Comparison of ENCODE assay signal across 8 cellular contexts in the genomic region with DNA sequence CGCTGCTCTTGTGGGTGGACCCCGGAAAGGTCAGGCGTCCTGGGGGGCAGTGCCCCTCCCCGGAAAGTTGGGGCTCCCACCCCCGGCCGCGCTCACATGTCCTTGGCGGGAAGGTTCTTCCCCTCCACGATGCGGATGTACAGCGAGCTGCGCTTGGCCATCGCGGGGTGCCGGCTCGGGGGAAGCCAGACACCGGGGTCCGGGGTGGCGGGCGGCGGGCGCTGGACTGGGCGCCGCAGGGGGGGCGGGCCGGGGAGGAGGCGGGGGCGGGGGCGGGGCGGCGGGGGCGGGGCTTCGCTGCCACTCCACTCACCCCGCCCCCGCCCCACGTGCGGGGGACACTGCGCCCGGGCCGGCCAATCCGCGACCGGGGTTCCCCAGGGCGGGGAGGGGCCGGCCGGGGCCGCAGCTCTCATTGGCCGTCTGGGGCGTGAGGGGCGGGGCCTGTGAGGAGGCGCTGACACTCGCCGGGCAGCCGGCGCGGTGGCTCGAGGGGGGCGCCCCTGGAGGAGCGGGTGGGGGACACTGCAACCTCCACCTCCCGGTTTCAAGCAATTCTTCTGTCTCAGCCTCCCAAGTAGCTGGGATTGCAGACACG. TPM values are rescaled to one million over a fixed set of nuclear protein-coding genes. Genes with fewer than 3 reads are reported as not detected.
DNase-seq lines count a peak whose midpoint lies in the region; ATAC-seq and TF ChIP-seq lines count a peak whose summit lies in the region.
"Not testable (repeated sequence)": the region's sequence is repeated elsewhere in the genome, so short reads cannot be mapped to it uniquely, and the experiment has no call there.

Gene RASA4B, minus strand, starts transcription at position 228 of the 598 bp plus-strand sequence. Its CDS starts 67 bp downstream, at position 161.

- H3K27ac Mint-ChIP-seq in activated naive CD8-positive, alpha-beta T cell treated with anti-CD3 and anti-CD28 coated beads, Interleukin-2, amount 10 ng/mL, durations not matched to agents 7 days and 5 days; naive thymus-derived CD8-positive, alpha-beta T cell: not testable (repeated sequence)

- H3K27me3 ChIP-seq in upper lobe of right lung: not testable (repeated sequence)

- POLR2A ChIA-PET in activated naive CD8-positive, alpha-beta T cell treated with anti-CD3 and anti-CD28 coated beads, Interleukin-2, amount 10 ng/mL, durations not matched to agents 7 days and 5 days (lab: Charles Lee); naive thymus-derived CD8-positive, alpha-beta T cell (lab: Charles Lee): not testable (repeated sequence)

- ATAC-seq in GM18520 (IDR thresholded peaks at IDR 0.05; ENCODE audit: unreplicated experiment) (peak; percentile 43), GM21737 (IDR thresholded peaks at IDR 0.05; ENCODE audit: unreplicated experiment) (peak; percentile 77), HG03159 (IDR thresholded peaks at IDR 0.05; ENCODE audit: unreplicated experiment) (peak; percentile 67), SK-N-SH treated with all-trans-retinoic acid at 6 μM for 48 hours (peak; percentile 87), Right ventricle myocardium superior (ENCODE audit: poor library complexity) (peak; percentile 96), upper lobe of right lung (peak; percentile 95)
- ATAC-seq in activated naive CD8-positive, alpha-beta T cell treated with anti-CD3 and anti-CD28 coated beads, Interleukin-2, amount 10 ng/mL, durations not matched to agents 7 days and 5 days (ENCODE audit: low read depth): peak; percentile 99
- peak; percentile 97 to 98 for ATAC-seq in naive thymus-derived CD8-positive, alpha-beta T cell

- not testable (repeated sequence) for H3K27ac ChIP-seq in upper lobe of right lung

- not testable (repeated sequence) for TF ChIP-seq CTCF in upper lobe of right lung (IDR thresholded peaks at IDR 0.05)

- not testable (repeated sequence) for H3K36me3 Mint-ChIP-seq in activated naive CD8-positive, alpha-beta T cell treated with anti-CD3 and anti-CD28 coated beads, Interleukin-2, amount 10 ng/mL, durations not matched to agents 7 days and 5 days; naive thymus-derived CD8-positive, alpha-beta T cell

- H3K9me3 Mint-ChIP-seq in activated naive CD8-positive, alpha-beta T cell treated with anti-CD3 and anti-CD28 coated beads, Interleukin-2, amount 10 ng/mL, durations not matched to agents 7 days and 5 days; naive thymus-derived CD8-positive, alpha-beta T cell: not testable (repeated sequence)

- not testable (repeated sequence) for H3K4me1 Mint-ChIP-seq in activated naive CD8-positive, alpha-beta T cell treated with anti-CD3 and anti-CD28 coated beads, Interleukin-2, amount 10 ng/mL, durations not matched to agents 7 days and 5 days; naive thymus-derived CD8-positive, alpha-beta T cell

- not testable (repeated sequence) for H3K4me3 Mint-ChIP-seq in activated naive CD8-positive, alpha-beta T cell treated with anti-CD3 and anti-CD28 coated beads, Interleukin-2, amount 10 ng/mL, durations not matched to agents 7 days and 5 days
- H3K4me3 Mint-ChIP-seq in naive thymus-derived CD8-positive, alpha-beta T cell: peak within 1 kb of the TSS in 8 of 10 donors; percentile 27 to 61 (median 54)

- not testable (repeated sequence) for H3K4me3 ChIP-seq in upper lobe of right lung

- not testable (repeated sequence) for H3K36me3 ChIP-seq in upper lobe of right lung

- DNase-seq in activated naive CD8-positive, alpha-beta T cell treated with anti-CD3 and anti-CD28 coated beads, Interleukin-2, amount 10 ng/mL, durations not matched to agents 7 days and 5 days: not testable (repeated sequence)
- DNase-seq in Right ventricle myocardium superior (peak; percentile 39), upper lobe of right lung (peak; percentile 63)
- DNase-seq in naive thymus-derived CD8-positive, alpha-beta T cell: peak in 2 of 10 donors; percentile 26 to 32

- H3K27me3 Mint-ChIP-seq in activated naive CD8-positive, alpha-beta T cell treated with anti-CD3 and anti-CD28 coated beads, Interleukin-2, amount 10 ng/mL, durations not matched to agents 7 days and 5 days; naive thymus-derived CD8-positive, alpha-beta T cell: not testable (repeated sequence)

- H3K9me3 ChIP-seq in upper lobe of right lung: not testable (repeated sequence)

- intact Hi-C loops in Right ventricle myocardium superior (cut with DNase I); upper lobe of right lung (cut with DNase I): not testable (repeated sequence)

- H3K4me1 ChIP-seq in upper lobe of right lung: not testable (repeated sequence)

RNA-seq across cellular contexts. Expression of gene RASA4B, which starts in this region (rescaled TPM):
- total RNA-seq in activated naive CD8-positive, alpha-beta T cell treated with anti-CD3 and anti-CD28 coated beads, Interleukin-2, amount 10 ng/mL, durations not matched to agents 7 days and 5 days: 10 to 100 TPM; 16.2 to 18.0 TPM
- total RNA-seq in Right ventricle myocardium superior (9.3 TPM), upper lobe of right lung (30.0 TPM)
- 10 to 100 TPM; 31.9 to 35.0 TPM for total RNA-seq in naive thymus-derived CD8-positive, alpha-beta T cell
- polyA plus RNA-seq in naive thymus-derived CD8-positive, alpha-beta T cell: 10 to 100 TPM in 1 of 3 donors, 1 to 10 TPM in 2; 7.8 to 15.7 (median 8.7) TPM

Comparison
In these comparisons a context has a peak if more than half of its experiments do, and no peak if none do; other contexts are left out.
1. ATAC-seq: peak in every context shown above with its lines; median percentile 99 in activated naive CD8-positive, alpha-beta T cell treated with anti-CD3 and anti-CD28 coated beads, Interleukin-2, amount 10 ng/mL, durations not matched to agents 7 days and 5 days; 98 in naive thymus-derived CD8-positive, alpha-beta T cell; 96 in Right ventricle myocardium superior; 95 in upper lobe of right lung; 87 in SK-N-SH treated with all-trans-retinoic acid at 6 μM for 48 hours; 77 in GM21737; 67 in HG03159; 43 in GM18520.